ENCODE assay signal across 2 cellular contexts in genomic region chr1:26010800-26011199, GRCh38.
TF ChIP-seq lines count a peak whose summit lies in the region.

No MANE protein-coding gene starts in this region.

TF ChIP-seq in HCT116, 20 proteins besides CTCF, POLR2A, EP300 and RAD21:
- TF ChIP-seq POLR2AphosphoS5 (IDR thresholded peaks at IDR 0.05; ENCODE audit: low read depth, low read length) (no peak), EZH2 (IDR thresholded peaks at IDR 0.05) (no peak), EGR1 (IDR thresholded peaks at IDR 0.05; ENCODE audit: low read depth) (no peak), SRF (IDR thresholded peaks at IDR 0.05; ENCODE audit: low read depth) (no peak), SP1 (IDR thresholded peaks at IDR 0.05; ENCODE audit: low read depth) (no peak), ZNF274 (IDR thresholded peaks at IDR 0.05; ENCODE audit: low read depth, low read length) (no peak)

TF ChIP-seq in GM12878, 131 proteins besides CTCF, POLR2A, EP300 and RAD21:
- no peak for TF ChIP-seq TCF3 (IDR thresholded peaks at IDR 0.05; ENCODE audit: borderline replicate concordance, insufficient read depth, low read depth, low read length)
- no peak for TF ChIP-seq CBX3 (IDR thresholded peaks at IDR 0.05; ENCODE audit: borderline replicate concordance, low read depth)
- TF ChIP-seq IRF4 (IDR thresholded peaks at IDR 0.05; ENCODE audit: low read depth, low read length), result no peak
- no peak for TF ChIP-seq TBL1XR1 (IDR thresholded peaks at IDR 0.05; ENCODE audit: low read depth, low read length)
- no peak for TF ChIP-seq ESRRA (IDR thresholded peaks at IDR 0.05; ENCODE audit: low read length)
- no peak for TF ChIP-seq SREBF2 (IDR thresholded peaks at IDR 0.05; ENCODE audit: low read length)
- no peak for TF ChIP-seq HSF1 (IDR thresholded peaks at IDR 0.05; ENCODE audit: low read depth, low read length)
- no peak for TF ChIP-seq DPF2 (IDR thresholded peaks at IDR 0.05)
- TF ChIP-seq LARP7 (IDR thresholded peaks at IDR 0.05), result no peak
- no peak for TF ChIP-seq BRCA1 (IDR thresholded peaks at IDR 0.05; ENCODE audit: low read depth, low read length)
- no peak for TF ChIP-seq KAT2A (conservative IDR thresholded peaks at IDR 0.05; ENCODE audit: control insufficient read depth, low read depth, low read length)
- TF ChIP-seq ZNF24 (IDR thresholded peaks at IDR 0.05), result no peak
- TF ChIP-seq MYC (IDR thresholded peaks at IDR 0.05; ENCODE audit: insufficient read depth, insufficient read length, insufficient replicate concordance, low read length, severe bottlenecking), result no peak
- TF ChIP-seq PML (IDR thresholded peaks at IDR 0.05; ENCODE audit: low read length), result no peak
- TF ChIP-seq MAX (IDR thresholded peaks at IDR 0.05; ENCODE audit: low read depth, low read length), result no peak
- no peak for TF ChIP-seq POU2F2 (IDR thresholded peaks at IDR 0.05; ENCODE audit: borderline replicate concordance, low read depth, low read length)
- no peak for TF ChIP-seq ZBTB4 (CRISPR knock-in tag; IDR thresholded peaks at IDR 0.05)
- TF ChIP-seq HDAC6 (IDR thresholded peaks at IDR 0.05; ENCODE audit: unreplicated experiment), result no peak
- TF ChIP-seq ZSCAN29 (IDR thresholded peaks at IDR 0.05), result no peak
- no peak for TF ChIP-seq MTA3 (IDR thresholded peaks at IDR 0.05; ENCODE audit: borderline replicate concordance, low read length)
TF ChIP-seq in GM12878: peak in this region for 0.
